2 cellular contexts compared by ENCODE assay signal in genomic region chr1:110610741-110611286, GRCh38.
TF ChIP-seq lines count a peak whose summit lies in the region.

No MANE protein-coding gene starts in this region.

TF ChIP-seq in HEK293, 187 proteins besides CTCF, POLR2A, EP300 and RAD21 (continued from another document):
- TF ChIP-seq ZNF366 (tag by site-specific recombination; conservative IDR thresholded peaks at IDR 0.05) (peak; percentile 83), ZNF155 (tag by site-specific recombination; IDR thresholded peaks at IDR 0.05) (no peak), TSHZ1 (tag by site-specific recombination; IDR thresholded peaks at IDR 0.05; ENCODE audit: borderline replicate concordance) (no peak)

TF ChIP-seq in H1, 55 proteins besides CTCF, POLR2A, EP300 and RAD21 (continued from another document):
- TF ChIP-seq CHD7 (IDR thresholded peaks at IDR 0.05; ENCODE audit: insufficient replicate concordance, low read length) (no peak), TAF1 (IDR thresholded peaks at IDR 0.05; ENCODE audit: low read depth, low read length) (no peak), ATF3 (IDR thresholded peaks at IDR 0.05; ENCODE audit: insufficient read depth, low read depth, low read length) (no peak), POU5F1 (IDR thresholded peaks at IDR 0.05; ENCODE audit: low read depth, low read length) (no peak), CTBP2 (IDR thresholded peaks at IDR 0.05; ENCODE audit: borderline replicate concordance, insufficient read depth, insufficient read length, low read length) (no peak), BACH1 (IDR thresholded peaks at IDR 0.05; ENCODE audit: low read length) (no peak), ATF2 (IDR thresholded peaks at IDR 0.05; ENCODE audit: low read length) (no peak), SP4 (IDR thresholded peaks at IDR 0.05; ENCODE audit: low read length) (no peak), CBX8 (IDR thresholded peaks at IDR 0.05; ENCODE audit: borderline replicate concordance, low read depth, low read length) (no peak), TCF12 (IDR thresholded peaks at IDR 0.05; ENCODE audit: low read depth, low read length) (no peak), GABPA (IDR thresholded peaks at IDR 0.05; ENCODE audit: borderline replicate concordance, insufficient read depth, low read length) (no peak)
